ENCODE assay signal across 8 cellular contexts in genomic region chr10:58291538-58292174, GRCh38. TPM values are rescaled to one million over a fixed set of nuclear protein-coding genes. Genes with fewer than 3 reads are reported as not detected.
DNase-seq lines count a peak whose midpoint lies in the region; ATAC-seq and TF ChIP-seq lines count a peak whose summit lies in the region.

No MANE protein-coding gene starts in this region.

- DNase-seq in EH (ENCODE audit: low read depth) (peak; percentile 67), NCI-H526 treated with DMSO at 0.1 percent for 48 hours (lab: John Stamatoyannopoulos, UW) (peak; percentile 44), adrenal gland (peak; percentile 27 to 65 (median 37)), left cardiac atrium (no peak), gastrocnemius medialis (no peak), GOT3 (lab: John Stamatoyannopoulos, UW) (no peak)

- H3K36me3 ChIP-seq in adrenal gland (replicated peaks in 1 of 2) (no peaks in the 10 kb centered on the region), gastrocnemius medialis (no peaks in the 10 kb centered on the region)

- H3K27ac ChIP-seq in adrenal gland (no peak overlapping the region), gastrocnemius medialis (no peak overlapping the region)

- in situ Hi-C loops in gastrocnemius medialis (cut with MboI; ENCODE audit: low sequenced_read_pairs in 4 of 4): no loop called here

- no peak overlapping the region for H3K4me3 ChIP-seq in adrenal gland
- H3K4me3 ChIP-seq in gastrocnemius medialis: no peak overlapping the region

- peak; percentile 70 for ATAC-seq in GM19324 (IDR thresholded peaks at IDR 0.05; ENCODE audit: low FRiP score, unreplicated experiment)
- ATAC-seq in HG03139 (IDR thresholded peaks at IDR 0.05; ENCODE audit: unreplicated experiment): peak; percentile 86
- peak; percentile 70 to 71 for ATAC-seq in left cardiac atrium
- peak; percentile 75 to 84 for ATAC-seq in gastrocnemius medialis

- H3K27me3 ChIP-seq in adrenal gland (no peaks in the 10 kb centered on the region), gastrocnemius medialis (no peaks in the 10 kb centered on the region)

- H3K4me1 ChIP-seq in adrenal gland (replicated peaks in 1 of 2) (no peaks in the 10 kb centered on the region), gastrocnemius medialis (no peaks in the 10 kb centered on the region)

- H3K9me3 ChIP-seq in adrenal gland (replicated peaks in 1 of 3) (no peaks in the 10 kb centered on the region), gastrocnemius medialis (no peaks in the 10 kb centered on the region)

- TF ChIP-seq POLR2A in adrenal gland (IDR thresholded peaks at IDR 0.05) (no peak), gastrocnemius medialis (IDR thresholded peaks at IDR 0.05) (no peak)

- WGBS in adrenal gland, 4 donors: 41 to 58% (median 48%) methylated on average over 5 of the region's 5 CpGs

- TF ChIP-seq CTCF in adrenal gland (IDR thresholded peaks at IDR 0.05): peak; percentile 64 to 93 (median 81)
- TF ChIP-seq CTCF in gastrocnemius medialis (IDR thresholded peaks at IDR 0.05 in 4 of 5, conservative IDR thresholded peaks at IDR 0.05 in 1 of 5): peak; percentile 56 to 76 (median 73)

- intact Hi-C loops in adrenal gland (cut with DNase I) (loop anchor here (2.0 to 5.0 kb wide), 2 partner anchors 113 to 114 kb away; no protein-coding TSS in a partner anchor), left cardiac atrium (cut with DNase I) (loop anchor here (2.0 to 5.0 kb wide), 2 partner anchors 113 to 114 kb away; no protein-coding TSS in a partner anchor), gastrocnemius medialis (cut with DNase I; ENCODE audit: low total_unique reads) (loop anchor here (1.0 kb wide), 1 partner anchor 114 kb away; no protein-coding TSS in a partner anchor)

RNA-seq across cellular contexts. Expression of gene CISD1, which starts 22.7 kb away (rescaled TPM):
- total RNA-seq in adrenal gland (10 to 100 TPM; 11.0 to 63.1 (median 40.4) TPM), left cardiac atrium (100 to 1,000 TPM; 133 to 135 TPM), gastrocnemius medialis (10 to 100 TPM; 54.4 to 90.2 (median 71.1) TPM)
- polyA plus RNA-seq in adrenal gland: 100 to 1,000 TPM in 1 of 3 donors, 10 to 100 TPM in 2; 10.5 to 138 (median 11.6) TPM

RNA-seq across cellular contexts. Expression of gene IPMK, which starts 24.0 kb away (rescaled TPM):
- 1 to 10 TPM; 2.0 to 6.6 (median 5.1) TPM for total RNA-seq in adrenal gland
- 1 to 10 TPM; 1.0 to 4.6 (median 1.3) TPM for polyA plus RNA-seq in adrenal gland
- total RNA-seq in left cardiac atrium: 1 to 10 TPM; 2.7 to 3.1 TPM
- total RNA-seq in gastrocnemius medialis: 1 to 10 TPM; 3.0 to 8.2 (median 5.6) TPM

RNA-seq across cellular contexts. Expression of gene UBE2D1, which starts 43.1 kb away (rescaled TPM):
- total RNA-seq in adrenal gland (10 to 100 TPM; 11.5 to 33.8 (median 21.1) TPM), left cardiac atrium (10 to 100 TPM; 27.8 to 31.3 TPM), gastrocnemius medialis (100 to 1,000 TPM in 1 of 4 donors, 10 to 100 TPM in 3; 62.0 to 178 (median 81.6) TPM)
- 10 to 100 TPM in 2 of 3 donors, 1 to 10 TPM in 1; 9.2 to 25.2 (median 16.5) TPM for polyA plus RNA-seq in adrenal gland

Comparison
In these comparisons a context has a peak if more than half of its experiments do, and no peak if none do; other contexts are left out.
1. DNase-seq: peak in EH (single experiment), NCI-H526 treated with DMSO at 0.1 percent for 48 hours (single experiment) and adrenal gland (7 of 7); none in left cardiac atrium (single experiment), gastrocnemius medialis (0 of 2) and GOT3 (single experiment).
2. Peak in every context shown above with its lines, with median percentiles within 50 percentile points of each other: ATAC-seq.